ENCODE assay signal across 2 cellular contexts in genomic region chr18:22165603-22166069, GRCh38.
TF ChIP-seq lines count a peak whose summit lies in the region.

No MANE protein-coding gene starts in this region.

TF ChIP-seq in liver, 16 proteins besides CTCF, POLR2A, EP300 and RAD21:
- no peak for TF ChIP-seq HNF4A (conservative IDR thresholded peaks at IDR 0.05)
- no peak for TF ChIP-seq ATF3 (IDR thresholded peaks at IDR 0.05)
- no peak for TF ChIP-seq YY1 (IDR thresholded peaks at IDR 0.05)
- TF ChIP-seq MAX (IDR thresholded peaks at IDR 0.05) = no peak

TF ChIP-seq in HepG2, 621 proteins besides CTCF, POLR2A, EP300 and RAD21:
- no peak for TF ChIP-seq NCOA1 (CRISPR knock-in tag; IDR thresholded peaks at IDR 0.05)
- no peak for TF ChIP-seq SIX1 (CRISPR knock-in tag; IDR thresholded peaks at IDR 0.05; ENCODE audit: borderline replicate concordance)
- no peak for TF ChIP-seq CEBPZ (IDR thresholded peaks at IDR 0.05; ENCODE audit: low read length)
- no peak for TF ChIP-seq SMARCC2 (IDR thresholded peaks at IDR 0.05)
- TF ChIP-seq ZFP91 (CRISPR knock-in tag; IDR thresholded peaks at IDR 0.05; ENCODE audit: borderline replicate concordance) = no peak
- TF ChIP-seq ZNF33A (CRISPR knock-in tag; IDR thresholded peaks at IDR 0.05; ENCODE audit: borderline replicate concordance) = no peak
- TF ChIP-seq BRCA1 (CRISPR knock-in tag; IDR thresholded peaks at IDR 0.05) = no peak
- no peak for TF ChIP-seq E2F5 (CRISPR knock-in tag; conservative IDR thresholded peaks at IDR 0.05)
- TF ChIP-seq ZBTB49 (CRISPR knock-in tag; IDR thresholded peaks at IDR 0.05; ENCODE audit: borderline replicate concordance) = no peak
- TF ChIP-seq CBFB (CRISPR knock-in tag; IDR thresholded peaks at IDR 0.05) = no peak
- no peak for TF ChIP-seq ZBTB42 (CRISPR knock-in tag; IDR thresholded peaks at IDR 0.05)
- no peak for TF ChIP-seq ZNF646 (CRISPR knock-in tag; IDR thresholded peaks at IDR 0.05)
- TF ChIP-seq CEBPB (IDR thresholded peaks at IDR 0.05; ENCODE audit: borderline replicate concordance, low read depth, low read length) = no peak
- no peak for TF ChIP-seq ZNF362 (CRISPR knock-in tag; IDR thresholded peaks at IDR 0.05; ENCODE audit: borderline replicate concordance)
- TF ChIP-seq ZNF597 (CRISPR knock-in tag; IDR thresholded peaks at IDR 0.05) = no peak
- no peak for TF ChIP-seq JDP2 (CRISPR knock-in tag; IDR thresholded peaks at IDR 0.05; ENCODE audit: borderline replicate concordance)
- TF ChIP-seq ZNF7 (CRISPR knock-in tag; IDR thresholded peaks at IDR 0.05) = no peak
- no peak for TF ChIP-seq EZH2 (conservative IDR thresholded peaks at IDR 0.05; ENCODE audit: low read depth, low read length)
- TF ChIP-seq SIN3A (IDR thresholded peaks at IDR 0.05; ENCODE audit: borderline replicate concordance, low read depth, low read length) = no peak
- no peak for TF ChIP-seq PBX2 (CRISPR knock-in tag; IDR thresholded peaks at IDR 0.05)
TF ChIP-seq in HepG2: peak in this region for 0.
